8 cellular contexts compared by ENCODE assay signal in genomic region chr10:52314007-52314821, GRCh38. TPM values are rescaled to one million over a fixed set of nuclear protein-coding genes. Genes with fewer than 3 reads are reported as not detected.
DNase-seq lines count a peak whose midpoint lies in the region; ATAC-seq and TF ChIP-seq lines count a peak whose summit lies in the region.

Gene DKK1 (plus strand): TSS chr10:52314281. CDS start chr10:52314435, 154 bp downstream.

- H3K4me1 Mint-ChIP-seq in activated T-helper 2 cell treated with anti-CD3 and anti-CD28 coated beads, Interferon-gamma antibody, Interleukin-2, Interleukin-4, amounts not matched to agents 10 μg/mL and 5 μg/mL and 100 μg/mL, durations not matched to agents 14 hours and 24 hours and 36 hours (ENCODE audit: low read depth): peaks cover 6% of the 10 kb centered on the region

- intact Hi-C loops in activated T-helper 2 cell treated with anti-CD3 and anti-CD28 coated beads, Interferon-gamma antibody, Interleukin-2, Interleukin-4, amounts not matched to agents 10 μg/mL and 5 μg/mL and 100 μg/mL, durations not matched to agents 14 hours and 24 hours and 36 hours (cut with micrococcal nuclease): no loop called here

- TF ChIP-seq CTCF in GM13976 (IDR thresholded peaks at IDR 0.05; ENCODE audit: borderline replicate concordance, control extremely low read depth, extremely low read depth, insufficient read depth, missing control alignments): peak; percentile 40

- ATAC-seq in GM21717 (IDR thresholded peaks at IDR 0.05; ENCODE audit: unreplicated experiment): no peak
- ATAC-seq in HG03139 (IDR thresholded peaks at IDR 0.05; ENCODE audit: unreplicated experiment): no peak

- H3K36me3 ChIP-seq in neuron (ENCODE audit: insufficient read depth, low read length): no peaks in the 10 kb centered on the region

- no peaks in the 10 kb centered on the region for H3K9me3 Mint-ChIP-seq in activated T-helper 2 cell treated with anti-CD3 and anti-CD28 coated beads, Interferon-gamma antibody, Interleukin-2, Interleukin-4, amounts not matched to agents 10 μg/mL and 5 μg/mL and 100 μg/mL, durations not matched to agents 14 hours and 24 hours and 36 hours

- peaks cover 20% of the 10 kb centered on the region for H3K4me1 ChIP-seq in neuron (ENCODE audit: insufficient read depth, low read length)

- DNase-seq in 8988T (peak; percentile 52), GM13976 (ENCODE audit: low spot score) (peak; percentile 51), KBM-7 (peak; percentile 43), glomerular visceral epithelial cell (ENCODE audit: extremely low spot score) (peak; percentile 74)
- peak; percentile 10 for DNase-seq in activated T-helper 2 cell treated with anti-CD3 and anti-CD28 coated beads, Interferon-gamma antibody, Interleukin-2, Interleukin-4, amounts not matched to agents 10 μg/mL and 5 μg/mL and 100 μg/mL, durations not matched to agents 14 hours and 24 hours and 36 hours (ENCODE audit: low spot score)

- no peaks in the 10 kb centered on the region for H3K36me3 Mint-ChIP-seq in activated T-helper 2 cell treated with anti-CD3 and anti-CD28 coated beads, Interferon-gamma antibody, Interleukin-2, Interleukin-4, amounts not matched to agents 10 μg/mL and 5 μg/mL and 100 μg/mL, durations not matched to agents 14 hours and 24 hours and 36 hours (ENCODE audit: low read depth)

- peak within 1 kb of the TSS; percentile 47 for H3K27ac Mint-ChIP-seq in activated T-helper 2 cell treated with anti-CD3 and anti-CD28 coated beads, Interferon-gamma antibody, Interleukin-2, Interleukin-4, amounts not matched to agents 10 μg/mL and 5 μg/mL and 100 μg/mL, durations not matched to agents 14 hours and 24 hours and 36 hours

- peak within 1 kb of the TSS; percentile 76 for H2AFZ ChIP-seq in neuron (ENCODE audit: low read depth, low read length)

- H3K9me3 ChIP-seq in neuron (ENCODE audit: low read length): no peaks in the 10 kb centered on the region

- H3K4me3 Mint-ChIP-seq in activated T-helper 2 cell treated with anti-CD3 and anti-CD28 coated beads, Interferon-gamma antibody, Interleukin-2, Interleukin-4, amounts not matched to agents 10 μg/mL and 5 μg/mL and 100 μg/mL, durations not matched to agents 14 hours and 24 hours and 36 hours (ENCODE audit: low read depth): peak within 1 kb of the TSS; percentile 0

- peak within 1 kb of the TSS; percentile 51 for H3K4me3 ChIP-seq in neuron (ENCODE audit: low read length)

- H3K27me3 Mint-ChIP-seq in activated T-helper 2 cell treated with anti-CD3 and anti-CD28 coated beads, Interferon-gamma antibody, Interleukin-2, Interleukin-4, amounts not matched to agents 10 μg/mL and 5 μg/mL and 100 μg/mL, durations not matched to agents 14 hours and 24 hours and 36 hours (ENCODE audit: low read depth): peaks cover 48% of the 10 kb centered on the region

- in situ Hi-C loops in GM13976 (cut with MboI; ENCODE audit: low sequenced_read_pairs, unreplicated experiment): loop anchor here (10.0 kb wide), 1 partner anchor 171 kb away; no protein-coding TSS in a partner anchor
- in situ Hi-C loops in KBM-7 (cut with MboI; ENCODE audit: low pct_unique_long_range_greater_than_20kb, low sequenced_read_pairs): no loop called here

- peaks cover 8% of the 10 kb centered on the region for H3K27me3 ChIP-seq in neuron (ENCODE audit: insufficient read depth, low read length)

RNA-seq across cellular contexts. Expression of gene DKK1, which starts in this region (rescaled TPM):
- total RNA-seq in activated T-helper 2 cell treated with anti-CD3 and anti-CD28 coated beads, Interferon-gamma antibody, Interleukin-2, Interleukin-4, amounts not matched to agents 10 μg/mL and 5 μg/mL and 100 μg/mL, durations not matched to agents 14 hours and 24 hours and 36 hours: not detected in 2 replicates

Comparison
In these comparisons a context has a peak if more than half of its experiments do, and no peak if none do; other contexts are left out.
1. Peak in DNase-seq in activated T-helper 2 cell treated with anti-CD3 and anti-CD28 coated beads, Interferon-gamma antibody, Interleukin-2, Interleukin-4, amounts not matched to agents 10 μg/mL and 5 μg/mL and 100 μg/mL, durations not matched to agents 14 hours and 24 hours and 36 hours; RNA of the gene not detected or under 1 TPM.
2. DNase-seq: peak in every context shown above with its lines; median percentile 74 in glomerular visceral epithelial cell; 52 in 8988T; 51 in GM13976; 43 in KBM-7; 10 in activated T-helper 2 cell treated with anti-CD3 and anti-CD28 coated beads, Interferon-gamma antibody, Interleukin-2, Interleukin-4, amounts not matched to agents 10 μg/mL and 5 μg/mL and 100 μg/mL, durations not matched to agents 14 hours and 24 hours and 36 hours.